Comparison of ENCODE assay signal across 1 cellular context in genomic region chr17:50199211-50199633, GRCh38.
TF ChIP-seq lines count a peak whose summit lies in the region.

No MANE protein-coding gene starts in this region.

TF ChIP-seq in GM23338, 12 proteins besides CTCF, POLR2A, EP300 and RAD21:
- TF ChIP-seq ZNF462 (CRISPR knock-in tag; IDR thresholded peaks at IDR 0.05) (no peak), NANOG (IDR thresholded peaks at IDR 0.05; ENCODE audit: borderline replicate concordance) (no peak), REST (IDR thresholded peaks at IDR 0.05; ENCODE audit: unreplicated experiment) (no peak), EZH2phosphoT487 (IDR thresholded peaks at IDR 0.05; ENCODE audit: unreplicated experiment) (no peak)
TF ChIP-seq in GM23338: peak in this region for 0.
